Comparison of ENCODE assay signal across 1 cellular context in the genomic region with DNA sequence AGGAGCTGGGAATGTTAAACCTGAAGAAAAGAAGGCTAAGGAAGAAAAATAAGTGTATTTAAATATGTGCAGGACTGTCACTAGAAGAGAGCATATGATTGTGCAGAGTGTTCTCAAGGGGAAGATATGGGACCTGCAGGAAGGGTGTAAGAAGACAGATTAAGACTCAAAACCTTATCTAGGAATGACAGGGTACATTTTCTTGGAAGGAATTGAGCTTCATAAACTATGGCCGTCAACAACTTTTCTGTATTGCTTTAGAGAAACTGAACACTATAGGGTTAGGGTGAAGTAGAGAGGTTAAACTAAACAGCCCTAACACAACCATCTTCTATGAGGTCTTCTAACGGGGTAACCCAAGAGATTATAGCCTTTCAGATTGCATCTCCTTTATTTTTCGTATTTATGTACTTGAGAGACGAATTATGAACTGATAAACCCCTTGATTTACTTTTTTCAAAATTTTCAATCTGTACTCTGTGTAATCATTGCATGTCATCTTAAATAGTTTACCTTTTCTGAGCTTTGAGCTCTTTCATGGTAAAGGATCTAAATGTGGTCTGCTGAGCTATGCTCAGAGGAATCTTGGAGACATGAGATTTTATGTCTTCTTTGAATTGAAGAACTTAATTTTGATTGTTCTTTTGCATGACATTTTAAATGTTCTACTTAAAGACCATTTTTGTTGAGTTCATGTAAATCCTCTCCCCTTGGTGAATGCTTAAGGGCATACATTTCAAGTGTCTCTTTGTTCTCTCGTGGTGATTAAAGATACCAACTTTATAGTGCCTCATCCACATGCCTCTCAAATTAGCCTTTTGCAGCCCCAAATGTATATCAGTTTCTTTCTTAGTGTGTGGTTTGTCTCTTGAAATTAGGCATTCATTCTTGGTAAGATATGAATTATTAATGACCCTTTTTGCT.
A peak's percentile ranks its signal among the peaks of the same experiment; 100 is the strongest.
TF ChIP-seq lines count a peak whose summit lies in the region.

No MANE protein-coding gene starts in this region.

TF ChIP-seq in K562, 482 proteins besides CTCF, POLR2A, EP300 and RAD21 (continued from another document and continues in another):
- TF ChIP-seq, protein P1, sequence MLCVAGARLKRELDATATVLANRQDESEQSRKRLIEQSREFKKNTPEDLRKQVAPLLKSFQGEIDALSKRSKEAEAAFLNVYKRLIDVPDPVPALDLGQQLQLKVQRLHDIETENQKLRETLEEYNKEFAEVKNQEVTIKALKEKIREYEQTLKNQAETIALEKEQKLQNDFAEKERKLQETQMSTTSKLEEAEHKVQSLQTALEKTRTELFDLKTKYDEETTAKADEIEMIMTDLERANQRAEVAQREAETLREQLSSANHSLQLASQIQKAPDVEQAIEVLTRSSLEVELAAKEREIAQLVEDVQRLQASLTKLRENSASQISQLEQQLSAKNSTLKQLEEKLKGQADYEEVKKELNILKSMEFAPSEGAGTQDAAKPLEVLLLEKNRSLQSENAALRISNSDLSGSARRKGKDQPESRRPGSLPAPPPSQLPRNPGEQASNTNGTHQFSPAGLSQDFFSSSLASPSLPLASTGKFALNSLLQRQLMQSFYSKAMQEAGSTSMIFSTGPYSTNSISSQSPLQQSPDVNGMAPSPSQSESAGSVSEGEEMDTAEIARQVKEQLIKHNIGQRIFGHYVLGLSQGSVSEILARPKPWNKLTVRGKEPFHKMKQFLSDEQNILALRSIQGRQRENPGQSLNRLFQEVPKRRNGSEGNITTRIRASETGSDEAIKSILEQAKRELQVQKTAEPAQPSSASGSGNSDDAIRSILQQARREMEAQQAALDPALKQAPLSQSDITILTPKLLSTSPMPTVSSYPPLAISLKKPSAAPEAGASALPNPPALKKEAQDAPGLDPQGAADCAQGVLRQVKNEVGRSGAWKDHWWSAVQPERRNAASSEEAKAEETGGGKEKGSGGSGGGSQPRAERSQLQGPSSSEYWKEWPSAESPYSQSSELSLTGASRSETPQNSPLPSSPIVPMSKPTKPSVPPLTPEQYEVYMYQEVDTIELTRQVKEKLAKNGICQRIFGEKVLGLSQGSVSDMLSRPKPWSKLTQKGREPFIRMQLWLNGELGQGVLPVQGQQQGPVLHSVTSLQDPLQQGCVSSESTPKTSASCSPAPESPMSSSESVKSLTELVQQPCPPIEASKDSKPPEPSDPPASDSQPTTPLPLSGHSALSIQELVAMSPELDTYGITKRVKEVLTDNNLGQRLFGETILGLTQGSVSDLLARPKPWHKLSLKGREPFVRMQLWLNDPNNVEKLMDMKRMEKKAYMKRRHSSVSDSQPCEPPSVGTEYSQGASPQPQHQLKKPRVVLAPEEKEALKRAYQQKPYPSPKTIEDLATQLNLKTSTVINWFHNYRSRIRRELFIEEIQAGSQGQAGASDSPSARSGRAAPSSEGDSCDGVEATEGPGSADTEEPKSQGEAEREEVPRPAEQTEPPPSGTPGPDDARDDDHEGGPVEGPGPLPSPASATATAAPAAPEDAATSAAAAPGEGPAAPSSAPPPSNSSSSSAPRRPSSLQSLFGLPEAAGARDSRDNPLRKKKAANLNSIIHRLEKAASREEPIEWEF (CRISPR knock-in tag; IDR thresholded peaks at IDR 0.05) = no peak
- no peak for TF ChIP-seq JUNB (CRISPR knock-in tag; conservative IDR thresholded peaks at IDR 0.05)
- TF ChIP-seq SMARCB1 (IDR thresholded peaks at IDR 0.05; ENCODE audit: insufficient read length, low read depth) = peak; percentile 68
- TF ChIP-seq ZNF311 (CRISPR knock-in tag; IDR thresholded peaks at IDR 0.05) = no peak
- TF ChIP-seq STAT5A (IDR thresholded peaks at IDR 0.05; ENCODE audit: borderline replicate concordance, low read length) = peak; percentile 100
- TF ChIP-seq KLF10 (CRISPR knock-in tag; IDR thresholded peaks at IDR 0.05) = no peak
- TF ChIP-seq ILF3 (IDR thresholded peaks at IDR 0.05; ENCODE audit: borderline replicate concordance) = no peak
- no peak for TF ChIP-seq ZC3H4 (CRISPR knock-in tag; IDR thresholded peaks at IDR 0.05; ENCODE audit: borderline replicate concordance)
- no peak for TF ChIP-seq BRCA1 (IDR thresholded peaks at IDR 0.05)
- no peak for TF ChIP-seq BRCA1 (CRISPR knock-in tag; IDR thresholded peaks at IDR 0.05)
- TF ChIP-seq, protein P2, sequence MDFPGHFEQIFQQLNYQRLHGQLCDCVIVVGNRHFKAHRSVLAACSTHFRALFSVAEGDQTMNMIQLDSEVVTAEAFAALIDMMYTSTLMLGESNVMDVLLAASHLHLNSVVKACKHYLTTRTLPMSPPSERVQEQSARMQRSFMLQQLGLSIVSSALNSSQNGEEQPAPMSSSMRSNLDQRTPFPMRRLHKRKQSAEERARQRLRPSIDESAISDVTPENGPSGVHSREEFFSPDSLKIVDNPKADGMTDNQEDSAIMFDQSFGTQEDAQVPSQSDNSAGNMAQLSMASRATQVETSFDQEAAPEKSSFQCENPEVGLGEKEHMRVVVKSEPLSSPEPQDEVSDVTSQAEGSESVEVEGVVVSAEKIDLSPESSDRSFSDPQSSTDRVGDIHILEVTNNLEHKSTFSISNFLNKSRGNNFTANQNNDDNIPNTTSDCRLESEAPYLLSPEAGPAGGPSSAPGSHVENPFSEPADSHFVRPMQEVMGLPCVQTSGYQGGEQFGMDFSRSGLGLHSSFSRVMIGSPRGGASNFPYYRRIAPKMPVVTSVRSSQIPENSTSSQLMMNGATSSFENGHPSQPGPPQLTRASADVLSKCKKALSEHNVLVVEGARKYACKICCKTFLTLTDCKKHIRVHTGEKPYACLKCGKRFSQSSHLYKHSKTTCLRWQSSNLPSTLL (IDR thresholded peaks at IDR 0.05) = no peak
- TF ChIP-seq, protein P3, sequence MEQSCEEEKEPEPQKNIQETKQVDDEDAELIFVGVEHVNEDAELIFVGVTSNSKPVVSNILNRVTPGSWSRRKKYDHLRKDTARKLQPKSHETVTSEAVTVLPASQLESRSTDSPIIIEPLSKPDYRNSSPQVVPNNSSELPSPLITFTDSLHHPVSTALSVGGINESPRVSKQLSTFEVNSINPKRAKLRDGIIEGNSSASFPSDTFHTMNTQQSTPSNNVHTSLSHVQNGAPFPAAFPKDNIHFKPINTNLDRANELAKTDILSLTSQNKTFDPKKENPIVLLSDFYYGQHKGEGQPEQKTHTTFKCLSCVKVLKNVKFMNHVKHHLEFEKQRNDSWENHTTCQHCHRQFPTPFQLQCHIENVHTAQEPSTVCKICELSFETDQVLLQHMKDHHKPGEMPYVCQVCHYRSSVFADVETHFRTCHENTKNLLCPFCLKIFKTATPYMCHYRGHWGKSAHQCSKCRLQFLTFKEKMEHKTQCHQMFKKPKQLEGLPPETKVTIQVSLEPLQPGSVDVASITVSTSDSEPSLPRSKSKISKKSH (CRISPR knock-in tag; IDR thresholded peaks at IDR 0.05) = no peak
- TF ChIP-seq HMG20A (CRISPR knock-in tag; conservative IDR thresholded peaks at IDR 0.05) = 0 out of 2 replicates have a peak, but pooled peaks have one; percentile 57
- TF ChIP-seq ZNF3 (CRISPR knock-in tag; IDR thresholded peaks at IDR 0.05) = no peak
- no peak for TF ChIP-seq ZNF121 (CRISPR knock-in tag; conservative IDR thresholded peaks at IDR 0.05)
- TF ChIP-seq SOX6 (IDR thresholded peaks at IDR 0.05) = peak; percentile 86
- TF ChIP-seq TEAD4 (IDR thresholded peaks at IDR 0.05; ENCODE audit: low read length) = peak; percentile 99
- TF ChIP-seq TEAD4 (CRISPR knock-in tag; IDR thresholded peaks at IDR 0.05; ENCODE audit: borderline replicate concordance) = no peak
- TF ChIP-seq ZNF347 (CRISPR knock-in tag; IDR thresholded peaks at IDR 0.05; ENCODE audit: low read depth) = no peak
- TF ChIP-seq, protein P4, sequence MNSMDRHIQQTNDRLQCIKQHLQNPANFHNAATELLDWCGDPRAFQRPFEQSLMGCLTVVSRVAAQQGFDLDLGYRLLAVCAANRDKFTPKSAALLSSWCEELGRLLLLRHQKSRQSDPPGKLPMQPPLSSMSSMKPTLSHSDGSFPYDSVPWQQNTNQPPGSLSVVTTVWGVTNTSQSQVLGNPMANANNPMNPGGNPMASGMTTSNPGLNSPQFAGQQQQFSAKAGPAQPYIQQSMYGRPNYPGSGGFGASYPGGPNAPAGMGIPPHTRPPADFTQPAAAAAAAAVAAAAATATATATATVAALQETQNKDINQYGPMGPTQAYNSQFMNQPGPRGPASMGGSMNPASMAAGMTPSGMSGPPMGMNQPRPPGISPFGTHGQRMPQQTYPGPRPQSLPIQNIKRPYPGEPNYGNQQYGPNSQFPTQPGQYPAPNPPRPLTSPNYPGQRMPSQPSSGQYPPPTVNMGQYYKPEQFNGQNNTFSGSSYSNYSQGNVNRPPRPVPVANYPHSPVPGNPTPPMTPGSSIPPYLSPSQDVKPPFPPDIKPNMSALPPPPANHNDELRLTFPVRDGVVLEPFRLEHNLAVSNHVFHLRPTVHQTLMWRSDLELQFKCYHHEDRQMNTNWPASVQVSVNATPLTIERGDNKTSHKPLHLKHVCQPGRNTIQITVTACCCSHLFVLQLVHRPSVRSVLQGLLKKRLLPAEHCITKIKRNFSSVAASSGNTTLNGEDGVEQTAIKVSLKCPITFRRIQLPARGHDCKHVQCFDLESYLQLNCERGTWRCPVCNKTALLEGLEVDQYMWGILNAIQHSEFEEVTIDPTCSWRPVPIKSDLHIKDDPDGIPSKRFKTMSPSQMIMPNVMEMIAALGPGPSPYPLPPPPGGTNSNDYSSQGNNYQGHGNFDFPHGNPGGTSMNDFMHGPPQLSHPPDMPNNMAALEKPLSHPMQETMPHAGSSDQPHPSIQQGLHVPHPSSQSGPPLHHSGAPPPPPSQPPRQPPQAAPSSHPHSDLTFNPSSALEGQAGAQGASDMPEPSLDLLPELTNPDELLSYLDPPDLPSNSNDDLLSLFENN (IDR thresholded peaks at IDR 0.05; ENCODE audit: low read depth in 2 of 2, low read length in 2 of 2) = peak in 1 of 2 experiments; percentile 92; a peak in 2 of 4 replicates
- TF ChIP-seq CTBP1 (IDR thresholded peaks at IDR 0.05; ENCODE audit: borderline replicate concordance) = no peak
- TF ChIP-seq ZNF586 (CRISPR knock-in tag; conservative IDR thresholded peaks at IDR 0.05) = no peak
- TF ChIP-seq HNRNPL (IDR thresholded peaks at IDR 0.05; ENCODE audit: low read depth, low read length) = no peak
- TF ChIP-seq, protein P5, sequence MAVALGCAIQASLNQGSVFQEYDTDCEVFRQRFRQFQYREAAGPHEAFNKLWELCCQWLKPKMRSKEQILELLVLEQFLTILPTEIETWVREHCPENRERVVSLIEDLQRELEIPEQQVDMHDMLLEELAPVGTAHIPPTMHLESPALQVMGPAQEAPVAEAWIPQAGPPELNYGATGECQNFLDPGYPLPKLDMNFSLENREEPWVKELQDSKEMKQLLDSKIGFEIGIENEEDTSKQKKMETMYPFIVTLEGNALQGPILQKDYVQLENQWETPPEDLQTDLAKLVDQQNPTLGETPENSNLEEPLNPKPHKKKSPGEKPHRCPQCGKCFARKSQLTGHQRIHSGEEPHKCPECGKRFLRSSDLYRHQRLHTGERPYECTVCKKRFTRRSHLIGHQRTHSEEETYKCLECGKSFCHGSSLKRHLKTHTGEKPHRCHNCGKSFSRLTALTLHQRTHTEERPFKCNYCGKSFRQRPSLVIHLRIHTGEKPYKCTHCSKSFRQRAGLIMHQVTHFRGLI (CRISPR knock-in tag; IDR thresholded peaks at IDR 0.05) = peak; percentile 41; the same call in 1 of the 2 replicates
- no peak for TF ChIP-seq BRF1 (IDR thresholded peaks at IDR 0.05; ENCODE audit: borderline replicate concordance, extremely low read depth, insufficient read length)
- peak; percentile 61 to 90; a peak in 3 of 4 replicates for TF ChIP-seq RCOR1 (IDR thresholded peaks at IDR 0.05; ENCODE audit: borderline replicate concordance in 1 of 2, low read depth in 2 of 2, low read length in 2 of 2)
- no peak for TF ChIP-seq TAF9B (IDR thresholded peaks at IDR 0.05; ENCODE audit: partially characterized antibody)
- no peak for TF ChIP-seq CEBPB (tag; IDR thresholded peaks at IDR 0.05)
- no peak for TF ChIP-seq ZNF140 (CRISPR knock-in tag; IDR thresholded peaks at IDR 0.05)
- peak; percentile 51 to 94; a peak in 2 of 4 replicates for TF ChIP-seq HDAC1 (IDR thresholded peaks at IDR 0.05)
- TF ChIP-seq MAFG (tag; conservative IDR thresholded peaks at IDR 0.05) = 0 out of 2 replicates have a peak, but pooled peaks have one; percentile 51
- peak; percentile 31; the same call in 1 of the 2 replicates for TF ChIP-seq GATA2 (CRISPR knock-in tag; IDR thresholded peaks at IDR 0.05)
- peak; percentile 90 for TF ChIP-seq BCOR (IDR thresholded peaks at IDR 0.05)
- TF ChIP-seq, protein P6, sequence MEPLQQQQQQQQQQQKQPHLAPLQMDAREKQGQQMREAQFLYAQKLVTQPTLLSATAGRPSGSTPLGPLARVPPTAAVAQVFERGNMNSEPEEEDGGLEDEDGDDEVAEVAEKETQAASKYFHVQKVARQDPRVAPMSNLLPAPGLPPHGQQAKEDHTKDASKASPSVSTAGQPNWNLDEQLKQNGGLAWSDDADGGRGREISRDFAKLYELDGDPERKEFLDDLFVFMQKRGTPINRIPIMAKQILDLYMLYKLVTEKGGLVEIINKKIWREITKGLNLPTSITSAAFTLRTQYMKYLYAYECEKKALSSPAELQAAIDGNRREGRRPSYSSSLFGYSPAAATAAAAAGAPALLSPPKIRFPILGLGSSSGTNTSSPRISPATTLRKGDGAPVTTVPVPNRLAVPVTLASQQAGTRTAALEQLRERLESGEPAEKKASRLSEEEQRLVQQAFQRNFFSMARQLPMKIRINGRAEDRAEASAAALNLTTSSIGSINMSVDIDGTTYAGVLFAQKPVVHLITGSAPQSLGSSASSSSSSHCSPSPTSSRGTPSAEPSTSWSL (CRISPR knock-in tag; IDR thresholded peaks at IDR 0.05; ENCODE audit: borderline replicate concordance) = no peak
- no peak for TF ChIP-seq ZNF274 (IDR thresholded peaks at IDR 0.05; ENCODE audit: borderline replicate concordance, low read depth, low read length)
- TF ChIP-seq HIVEP1 (CRISPR knock-in tag; IDR thresholded peaks at IDR 0.05) = no peak
- TF ChIP-seq ZNF175 (CRISPR knock-in tag; IDR thresholded peaks at IDR 0.05; ENCODE audit: low read depth) = peak; percentile 85; the same call in 1 of the 2 replicates
- no peak for TF ChIP-seq FIP1L1 (IDR thresholded peaks at IDR 0.05; ENCODE audit: low read depth, low read length, poor library complexity, severe bottlenecking)
- peak; percentile 90 for TF ChIP-seq ETV1 (tag; conservative IDR thresholded peaks at IDR 0.05; ENCODE audit: low read depth)
- peak; percentile 54 to 62 for TF ChIP-seq NCOA2 (IDR thresholded peaks at IDR 0.05; ENCODE audit: partially characterized antibody in 2 of 2)
- TF ChIP-seq CCNT2 (IDR thresholded peaks at IDR 0.05; ENCODE audit: borderline replicate concordance, extremely low read depth, insufficient read length, low read depth, low read length) = peak; percentile 80
- TF ChIP-seq ZNF253 (CRISPR knock-in tag; conservative IDR thresholded peaks at IDR 0.05) = no peak
- TF ChIP-seq NFRKB (IDR thresholded peaks at IDR 0.05; ENCODE audit: low read depth) = no peak
- TF ChIP-seq, protein P7, sequence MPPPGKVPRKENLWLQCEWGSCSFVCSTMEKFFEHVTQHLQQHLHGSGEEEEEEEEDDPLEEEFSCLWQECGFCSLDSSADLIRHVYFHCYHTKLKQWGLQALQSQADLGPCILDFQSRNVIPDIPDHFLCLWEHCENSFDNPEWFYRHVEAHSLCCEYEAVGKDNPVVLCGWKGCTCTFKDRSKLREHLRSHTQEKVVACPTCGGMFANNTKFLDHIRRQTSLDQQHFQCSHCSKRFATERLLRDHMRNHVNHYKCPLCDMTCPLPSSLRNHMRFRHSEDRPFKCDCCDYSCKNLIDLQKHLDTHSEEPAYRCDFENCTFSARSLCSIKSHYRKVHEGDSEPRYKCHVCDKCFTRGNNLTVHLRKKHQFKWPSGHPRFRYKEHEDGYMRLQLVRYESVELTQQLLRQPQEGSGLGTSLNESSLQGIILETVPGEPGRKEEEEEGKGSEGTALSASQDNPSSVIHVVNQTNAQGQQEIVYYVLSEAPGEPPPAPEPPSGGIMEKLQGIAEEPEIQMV (tag; conservative IDR thresholded peaks at IDR 0.05; ENCODE audit: low read depth) = no peak
- TF ChIP-seq RBM17 (IDR thresholded peaks at IDR 0.05; ENCODE audit: borderline replicate concordance, low read depth, low read length) = no peak
- TF ChIP-seq, protein P8, sequence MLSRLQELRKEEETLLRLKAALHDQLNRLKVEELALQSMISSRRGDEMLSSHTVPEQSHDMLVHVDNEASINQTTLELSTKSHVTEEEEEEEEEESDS (CRISPR knock-in tag; IDR thresholded peaks at IDR 0.05) = no peak
- no peak for TF ChIP-seq PRMT5 (CRISPR knock-in tag; IDR thresholded peaks at IDR 0.05)
